In genomic region chr11:46642627-46643335, GRCh38 we compare ENCODE assay signal across 19 cellular contexts.
"Had no signal": no experiment of that assay in that cellular context is flagged by ENCODE, and none has a peak within 500 bp of the region (broad histone marks: within the 10 kb centered on the region; RNA-seq: fewer than 3 reads in every experiment).

No MANE protein-coding gene starts in this region.

- H3K9me3 Mint-ChIP-seq: stimulated activated naive B cell treated with anti-CD40 and anti-IgM and Interleukin-4, amounts not matched to agents 10 μg/mL and 1 μg/mL and 100 μg/mL, for 72 hours had no signal

- H3K4me3 ChIP-seq: body of pancreas, lower lobe of right lung, psoas muscle, right lobe of liver, upper lobe of left lung had no signal

- H3K27ac ChIP-seq: body of pancreas, lower lobe of right lung, psoas muscle, right lobe of liver, upper lobe of left lung had no signal

- ATAC-seq: body of pancreas; left cardiac atrium; lower lobe of right lung; naive thymus-derived CD4-positive, alpha-beta T cell; psoas muscle; right lobe of liver; stimulated activated naive B cell treated with anti-CD40 and anti-IgM and Interleukin-4, amounts not matched to agents 10 μg/mL and 1 μg/mL and 100 μg/mL, for 72 hours had no signal

- H3K27me3 Mint-ChIP-seq: dendritic cell treated with granulocyte-macrophage colony-stimulating factor and Interleukin-4, amounts not matched to agents 40 ng/mL and 50 ng/mL, for 4 days; naive thymus-derived CD4-positive, alpha-beta T cell; stimulated activated naive B cell treated with anti-CD40 and anti-IgM and Interleukin-4, amounts not matched to agents 10 μg/mL and 1 μg/mL and 100 μg/mL, for 72 hours had no signal

- H3K27me3 ChIP-seq: body of pancreas, right lobe of liver, upper lobe of left lung had no signal

- H3K27ac Mint-ChIP-seq: stimulated activated naive B cell treated with anti-CD40 and anti-IgM and Interleukin-4, amounts not matched to agents 10 μg/mL and 1 μg/mL and 100 μg/mL, for 72 hours; T-helper 1 cell treated with Interleukin-12 subunit alpha and Interleukin-12 subunit beta and Interleukin-4 antibody, amounts not matched to agents 30 μg/mL and 1 μg/mL, for 36 hours had no signal

- H3K4me3 Mint-ChIP-seq: dendritic cell treated with granulocyte-macrophage colony-stimulating factor and Interleukin-4, amounts not matched to agents 40 ng/mL and 50 ng/mL, for 4 days; stimulated activated naive B cell treated with anti-CD40 and anti-IgM and Interleukin-4, amounts not matched to agents 10 μg/mL and 1 μg/mL and 100 μg/mL, for 72 hours; T-helper 1 cell treated with Interleukin-12 subunit alpha and Interleukin-12 subunit beta and Interleukin-4 antibody, amounts not matched to agents 30 μg/mL and 1 μg/mL, for 36 hours had no signal

- H3K4me1 ChIP-seq: lower lobe of right lung, psoas muscle, upper lobe of left lung had no signal

- H3K4me1 Mint-ChIP-seq: stimulated activated naive B cell treated with anti-CD40 and anti-IgM and Interleukin-4, amounts not matched to agents 10 μg/mL and 1 μg/mL and 100 μg/mL, for 72 hours had no signal

- H3K9me3 ChIP-seq: body of pancreas, lower lobe of right lung, psoas muscle, right lobe of liver, upper lobe of left lung had no signal

- DNase-seq: activated CD4-positive, alpha-beta T cell treated with anti-CD3 and anti-CD28 coated beads, Interleukin-2, amount 50 U/mL, for 1 hour; activated CD4-positive, CD25-positive, alpha-beta regulatory T cell; activated naive CD4-positive, alpha-beta T cell treated with Interleukin-2 at 50 U/mL for 16 hours; activated T-cell treated with anti-CD3 and anti-CD28 coated beads, Interleukin-2, amount 50 U/mL, for 48 hours; amniotic stem cell; body of pancreas; central memory CD4-positive, alpha-beta T cell; hypothalamus; left cardiac atrium; lower lobe of right lung; midbrain; naive thymus-derived CD4-positive, alpha-beta T cell; occipital lobe; psoas muscle; right lobe of liver; stimulated activated naive B cell treated with anti-CD40 and anti-IgM and Interleukin-4, amounts not matched to agents 10 μg/mL and 1 μg/mL and 100 μg/mL, for 72 hours; upper lobe of left lung had no signal
